Comparison of ENCODE assay signal across 8 cellular contexts in the genomic region with DNA sequence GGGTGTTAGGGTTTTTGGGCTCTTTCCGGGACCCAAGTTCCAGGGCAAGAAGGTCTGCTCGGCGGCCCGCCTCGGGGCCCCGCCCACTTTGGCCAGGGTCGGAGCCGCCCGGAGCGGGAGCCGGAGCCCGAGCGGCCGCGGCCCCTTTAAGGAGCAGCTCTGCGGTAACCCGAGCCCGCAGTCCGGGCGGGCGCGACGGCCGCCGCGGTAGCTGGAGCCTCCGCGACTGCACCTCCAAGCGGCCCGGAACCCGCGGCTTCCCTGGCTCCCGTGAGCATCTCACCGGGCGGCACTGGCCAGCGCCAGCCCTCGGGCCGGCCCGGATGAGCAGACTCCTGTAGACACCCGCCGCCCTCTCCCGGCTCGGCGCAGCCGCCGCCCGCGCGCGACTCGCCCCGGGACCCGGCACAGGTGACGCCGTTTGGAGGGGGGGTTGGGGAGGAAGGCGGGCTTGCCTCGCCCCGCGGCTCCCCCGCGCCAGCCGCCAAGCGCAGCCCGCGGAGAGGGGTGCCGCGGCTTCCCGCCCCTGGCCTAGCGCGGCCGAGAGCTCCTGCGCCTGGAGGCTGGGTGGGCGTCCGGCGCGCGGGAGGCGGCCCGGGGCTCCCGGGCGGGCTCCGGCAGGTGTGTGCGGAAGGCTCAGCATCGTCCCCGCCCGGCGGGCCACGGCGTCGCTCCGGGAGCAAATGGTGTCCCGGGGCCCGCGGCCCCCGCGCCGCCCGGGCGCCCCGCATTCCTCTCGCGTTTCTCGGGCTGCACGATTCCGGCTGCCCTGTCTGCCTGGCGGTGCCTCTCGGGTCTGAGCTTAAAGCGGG. TPM values are rescaled to one million over a fixed set of nuclear protein-coding genes. Genes with fewer than 3 reads are reported as not detected.
A peak's percentile ranks its signal among the peaks of the same experiment; 100 is the strongest.
DNase-seq lines count a peak whose midpoint lies in the region; ATAC-seq and TF ChIP-seq lines count a peak whose summit lies in the region.

A gene with protein sequence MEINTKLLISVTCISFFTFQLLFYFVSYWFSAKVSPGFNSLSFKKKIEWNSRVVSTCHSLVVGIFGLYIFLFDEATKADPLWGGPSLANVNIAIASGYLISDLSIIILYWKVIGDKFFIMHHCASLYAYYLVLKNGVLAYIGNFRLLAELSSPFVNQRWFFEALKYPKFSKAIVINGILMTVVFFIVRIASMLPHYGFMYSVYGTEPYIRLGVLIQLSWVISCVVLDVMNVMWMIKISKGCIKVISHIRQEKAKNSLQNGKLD (plus strand): TSS at position 149 of the 812 bp plus-strand sequence. CDS start 26,547 bp downstream, outside the sequence.

- no peak within 1 kb of the TSS for H3K27ac Mint-ChIP-seq in dendritic cell treated with granulocyte-macrophage colony-stimulating factor and Interleukin-4, amounts not matched to agents 40 ng/mL and 50 ng/mL, for 4 days

- H3K27me3 Mint-ChIP-seq in dendritic cell treated with granulocyte-macrophage colony-stimulating factor and Interleukin-4, amounts not matched to agents 40 ng/mL and 50 ng/mL, for 4 days = peaks cover 70% of the 10 kb centered on the region

- intact Hi-C loops in dendritic cell treated with granulocyte-macrophage colony-stimulating factor and Interleukin-4, amounts not matched to agents 40 ng/mL and 50 ng/mL, for 4 days (cut with micrococcal nuclease) = no loop called here
- intact Hi-C loops in lower leg skin (cut with DNase I; ENCODE audit: low total_unique reads) = no loop called here

- TF ChIP-seq CTCF in GM12875 (IDR thresholded peaks at IDR 0.05; ENCODE audit: borderline replicate concordance, insufficient read depth, low read depth, low read length) = 0 out of 2 replicates have a peak, but pooled peaks have one; percentile 18
- no peak for TF ChIP-seq CTCF in lower leg skin (IDR thresholded peaks at IDR 0.05)

- H3K36me3 Mint-ChIP-seq in dendritic cell treated with granulocyte-macrophage colony-stimulating factor and Interleukin-4, amounts not matched to agents 40 ng/mL and 50 ng/mL, for 4 days (ENCODE audit: low read depth) = no peaks in the 10 kb centered on the region

- DNase-seq in NCI-H1930 (lab: John Stamatoyannopoulos, UW) (peak; percentile 49 to 55), lower leg skin (ENCODE audit: low spot score in 2 of 2) (peak in 1 of 2 donors; percentile 87), GDM1 (lab: John Stamatoyannopoulos, UW) (no peak)
- peak; percentile 26 to 41 for DNase-seq in activated CD4-positive, alpha-beta T cell treated with anti-CD3 and anti-CD28 coated beads for 4 hours
- peak; percentile 4 for DNase-seq in stimulated activated CD8-positive, alpha-beta memory T cell treated with anti-CD3 and anti-CD28 coated beads, Interleukin-12 subunit alpha, Interleukin-12 subunit beta, amount 100 ng/mL, for 1 hour (ENCODE audit: low read depth)

- TF ChIP-seq POLR2A in lower leg skin (IDR thresholded peaks at IDR 0.05) = no peak

- H3K4me3 ChIP-seq in GM12875 (ENCODE audit: low read depth, low read length) = peak within 1 kb of the TSS; percentile 47
- peak within 1 kb of the TSS; percentile 54 for H3K4me3 ChIP-seq in lower leg skin (ENCODE audit: low read depth, poor library complexity, severe bottlenecking)

- H3K9me3 Mint-ChIP-seq in dendritic cell treated with granulocyte-macrophage colony-stimulating factor and Interleukin-4, amounts not matched to agents 40 ng/mL and 50 ng/mL, for 4 days = no peaks in the 10 kb centered on the region

- H3K4me3 Mint-ChIP-seq in dendritic cell treated with granulocyte-macrophage colony-stimulating factor and Interleukin-4, amounts not matched to agents 40 ng/mL and 50 ng/mL, for 4 days = peak within 1 kb of the TSS; percentile 67

- 0% methylated on average over 33 to 45 of the region's 108 CpGs for WGBS in lower leg skin, 2 donors

- ATAC-seq in HG02642 (IDR thresholded peaks at IDR 0.05; ENCODE audit: poor library complexity, unreplicated experiment) = peak; percentile 64

- H3K4me1 Mint-ChIP-seq in dendritic cell treated with granulocyte-macrophage colony-stimulating factor and Interleukin-4, amounts not matched to agents 40 ng/mL and 50 ng/mL, for 4 days (ENCODE audit: low read depth) = peaks cover 4% of the 10 kb centered on the region

RNA-seq across cellular contexts. Expression of the gene that starts here (rescaled TPM):
- 1 to 10 TPM; 2.9 to 9.0 (median 4.9) TPM for total RNA-seq in lower leg skin
